In genomic region chr17:41971721-41972523, GRCh38 we compare ENCODE assay signal across 13 cellular contexts. TPM values are rescaled to one million over a fixed set of nuclear protein-coding genes. Genes with fewer than 3 reads are reported as not detected.
DNase-seq lines count a peak whose midpoint lies in the region; ATAC-seq and TF ChIP-seq lines count a peak whose summit lies in the region.
"Had no signal": no experiment of that assay in that cellular context is flagged by ENCODE, and none has a peak within 500 bp of the region (broad histone marks: within the 10 kb centered on the region; RNA-seq: fewer than 3 reads in every experiment).

No MANE protein-coding gene starts in this region.

- peaks cover 47% of the 10 kb centered on the region for H4K20me1 ChIP-seq in OCI-LY3 (ENCODE audit: insufficient read depth, low read length)

- no peak overlapping the region for H2AFZ ChIP-seq in OCI-LY3 (ENCODE audit: low read depth, low read length)

- no peaks in the 10 kb centered on the region for H3K27me3 Mint-ChIP-seq in CD4-positive, alpha-beta memory T cell
- H3K27me3 Mint-ChIP-seq in glutamatergic neuron (ENCODE audit: unreplicated experiment) = peaks cover 9% of the 10 kb centered on the region

- CTCF ChIA-PET in CD4-positive, alpha-beta memory T cell (lab: Charles Lee; ENCODE audit: partially characterized antibody) = interaction anchor here (1.0 to 1.3 kb wide), 2 partner anchors 9 to 48 kb away, joined by 3 read pairs; partner anchors contain the start of gene NKIRAS2

- POLR2A ChIA-PET in CD4-positive, alpha-beta memory T cell (lab: Charles Lee; ENCODE audit: partially characterized antibody) = interaction anchor here (0.8 to 0.9 kb wide), 2 partner anchors 54 to 250 kb away, joined by 3 to 4 read pairs; no protein-coding TSS in a partner anchor

- H3K9me3 Mint-ChIP-seq in CD4-positive, alpha-beta memory T cell = no peaks in the 10 kb centered on the region
- H3K9me3 Mint-ChIP-seq in glutamatergic neuron (ENCODE audit: unreplicated experiment) = peaks cover 7% of the 10 kb centered on the region

- H3K27ac Mint-ChIP-seq in CD4-positive, alpha-beta memory T cell = peak overlapping the region in 5 of 7 donors; percentile 10 to 61 (median 29)
- H3K27ac Mint-ChIP-seq in glutamatergic neuron (ENCODE audit: unreplicated experiment) = peak overlapping the region; percentile 50

- intact Hi-C loops in CD4-positive, alpha-beta memory T cell (cut with micrococcal nuclease) = no loop called here
- intact Hi-C loops in psoas muscle (cut with DNase I) = no loop called here
- intact Hi-C loops in upper lobe of right lung (cut with DNase I) = no loop called here

- H3K4me1 Mint-ChIP-seq in CD4-positive, alpha-beta memory T cell = peaks cover 16 to 40% (median 25%) of the 10 kb centered on the region in 4 donors
- H3K4me1 Mint-ChIP-seq in glutamatergic neuron (ENCODE audit: low read depth, unreplicated experiment) = peaks cover 2% of the 10 kb centered on the region

- H3K36me3 Mint-ChIP-seq in CD4-positive, alpha-beta memory T cell = peaks cover 20 to 57% of the 10 kb centered on the region in 2 donors
- H3K36me3 Mint-ChIP-seq in glutamatergic neuron (ENCODE audit: unreplicated experiment) = peaks cover 5% of the 10 kb centered on the region

- no peak for DNase-seq in CD4-positive, alpha-beta memory T cell
- no peak for DNase-seq in glutamatergic neuron
- DNase-seq in psoas muscle = peak in 1 of 2 donors; percentile 43
- no peak for DNase-seq in upper lobe of right lung
- DNase-seq in NCI-H446 (lab: John Stamatoyannopoulos, UW) = no peak
- DNase-seq in RPMI8226 = no peak
- DNase-seq in NCI-H146 treated with DMSO at 0.1 percent for 48 hours (lab: John Stamatoyannopoulos, UW; ENCODE audit: unreplicated experiment) = no peak
- DNase-seq: activated CD4-positive, alpha-beta T cell treated with anti-CD3 and anti-CD28 coated beads, Interleukin-2, amount 50 U/mL, for 4 hours; DMS79 treated with DMSO at 0.1 percent for 48 hours had no signal

- H3K27ac ChIP-seq in CD4-positive, alpha-beta memory T cell (ENCODE audit: low read depth, low read length) = no peak overlapping the region
- H3K27ac ChIP-seq in OCI-LY3 (ENCODE audit: low read length) = peak overlapping the region; percentile 70; the same call in 1 of the 2 replicates
- peak overlapping the region; percentile 80 for H3K27ac ChIP-seq in psoas muscle
- no peak overlapping the region for H3K27ac ChIP-seq in upper lobe of right lung
- H3K27ac ChIP-seq: neutrophil had no signal

- H3K4me3 ChIP-seq in CD4-positive, alpha-beta memory T cell (ENCODE audit: low read length in 2 of 2) = no peak overlapping the region
- H3K4me3 ChIP-seq in OCI-LY3 (ENCODE audit: low read length) (peak overlapping the region; percentile 39; the same call in 1 of the 2 replicates), psoas muscle (no peak overlapping the region), upper lobe of right lung (no peak overlapping the region)
- H3K4me3 ChIP-seq: smooth muscle cell had no signal

- H3K4me1 ChIP-seq in CD4-positive, alpha-beta memory T cell (ENCODE audit: insufficient read depth, low read length) = peaks cover 32% of the 10 kb centered on the region
- H3K4me1 ChIP-seq in OCI-LY3 (ENCODE audit: low read length) (peaks cover 57% of the 10 kb centered on the region), psoas muscle (peaks cover 37% of the 10 kb centered on the region), upper lobe of right lung (peaks cover 7% of the 10 kb centered on the region)

- no peak for ATAC-seq in psoas muscle
- ATAC-seq in upper lobe of right lung = no peak

- no peaks in the 10 kb centered on the region for H3K27me3 ChIP-seq in CD4-positive, alpha-beta memory T cell (ENCODE audit: insufficient read depth, low read length)
- no peaks in the 10 kb centered on the region for H3K27me3 ChIP-seq in OCI-LY3 (ENCODE audit: low read depth, low read length)
- H3K27me3 ChIP-seq in psoas muscle (ENCODE audit: insufficient read depth in 3 of 3, low read length in 2 of 3) = no peaks in the 10 kb centered on the region
- no peaks in the 10 kb centered on the region for H3K27me3 ChIP-seq in upper lobe of right lung
- H3K27me3 ChIP-seq: BE2C, neutrophil had no signal

- peak overlapping the region; percentile 59; the same call in 1 of the 2 replicates for H3K4me2 ChIP-seq in OCI-LY3 (ENCODE audit: low read length)
- H3K4me2 ChIP-seq: smooth muscle cell had no signal

- no peak overlapping the region for H3K9ac ChIP-seq in OCI-LY3 (ENCODE audit: low read length)

- peak overlapping the region in 1 of 8 donors; percentile 56 for H3K4me3 Mint-ChIP-seq in CD4-positive, alpha-beta memory T cell
- no peak overlapping the region for H3K4me3 Mint-ChIP-seq in glutamatergic neuron (ENCODE audit: unreplicated experiment)

- peaks cover 42% of the 10 kb centered on the region for H3K36me3 ChIP-seq in CD4-positive, alpha-beta memory T cell (ENCODE audit: insufficient read depth, low read length)
- peaks cover 77% of the 10 kb centered on the region for H3K36me3 ChIP-seq in OCI-LY3 (replicated peaks; ENCODE audit: low read depth, low read length)
- peaks cover 4 to 69% of the 10 kb centered on the region in 2 donors for H3K36me3 ChIP-seq in psoas muscle (ENCODE audit: insufficient read depth in 1 of 2, low read depth in 1 of 2)
- peaks cover 68% of the 10 kb centered on the region for H3K36me3 ChIP-seq in upper lobe of right lung

- H3K9me3 ChIP-seq in CD4-positive, alpha-beta memory T cell (ENCODE audit: control insufficient read depth in 1 of 2, low read length in 2 of 2) = no peaks in the 10 kb centered on the region
- H3K9me3 ChIP-seq in OCI-LY3 (ENCODE audit: insufficient read depth, low read length) (no peaks in the 10 kb centered on the region), psoas muscle (no peaks in the 10 kb centered on the region), upper lobe of right lung (no peaks in the 10 kb centered on the region)
- H3K9me3 ChIP-seq: BE2C, neutrophil had no signal

- 77 to 82% (median 81%) methylated on average over 17 to 18 of the region's 18 CpGs for WGBS in psoas muscle, 3 donors

- peaks cover 89% of the 10 kb centered on the region for H3K79me2 ChIP-seq in OCI-LY3 (ENCODE audit: low read length)

- no peak for TF ChIP-seq CTCF in OCI-LY3 (IDR thresholded peaks at IDR 0.05; ENCODE audit: low read depth, low read length)
- no peak for TF ChIP-seq CTCF in glutamatergic neuron (IDR thresholded peaks at IDR 0.05; ENCODE audit: partially characterized antibody, unreplicated experiment)
- TF ChIP-seq CTCF in psoas muscle (IDR thresholded peaks at IDR 0.05) = no peak
- TF ChIP-seq CTCF in upper lobe of right lung (IDR thresholded peaks at IDR 0.05) = no peak

RNA-seq across cellular contexts. Expression of gene CNP, which starts 5.3 kb away (rescaled TPM):
- total RNA-seq in CD4-positive, alpha-beta memory T cell = 10 to 100 TPM; 31.0 to 36.9 TPM
- 10 to 100 TPM; 23.6 to 35.7 TPM for polyA plus RNA-seq in CD4-positive, alpha-beta memory T cell
- total RNA-seq in glutamatergic neuron (ENCODE audit: unreplicated experiment) (51.5 TPM), psoas muscle (10 to 100 TPM; 21.0 to 26.8 (median 22.9) TPM), upper lobe of right lung (51.1 TPM)
- polyA plus RNA-seq in psoas muscle = 10 to 100 TPM; 17.6 to 22.6 (median 21.2) TPM

RNA-seq across cellular contexts. Expression of gene ODAD4, which starts 41.5 kb away (rescaled TPM):
- total RNA-seq in CD4-positive, alpha-beta memory T cell = under 1 TPM in 1 of 2 experiments, not detected in 1; 0.20 TPM
- polyA plus RNA-seq in CD4-positive, alpha-beta memory T cell = under 1 TPM in 1 of 2 donors, not detected in 1; 0.11 TPM
- total RNA-seq in glutamatergic neuron (ENCODE audit: unreplicated experiment) (3.4 TPM), psoas muscle (under 1 TPM in 2 of 4 donors, not detected in 2; 0.17 to 0.32 TPM), upper lobe of right lung (1.0 TPM)
- polyA plus RNA-seq in psoas muscle = under 1 TPM; 0.31 to 0.99 (median 0.63) TPM

RNA-seq across cellular contexts. Expression of gene DNAJC7, which starts 45.3 kb away (rescaled TPM):
- 100 to 1,000 TPM; 106 to 112 TPM for total RNA-seq in CD4-positive, alpha-beta memory T cell
- 10 to 100 TPM; 45.2 to 67.2 TPM for polyA plus RNA-seq in CD4-positive, alpha-beta memory T cell
- 124 TPM for total RNA-seq in glutamatergic neuron (ENCODE audit: unreplicated experiment)
- total RNA-seq in psoas muscle = 100 to 1,000 TPM in 1 of 4 donors, 10 to 100 TPM in 3; 66.3 to 102 (median 76.9) TPM
- 100 to 1,000 TPM in 1 of 3 donors, 10 to 100 TPM in 2; 85.4 to 142 (median 93.3) TPM for polyA plus RNA-seq in psoas muscle
- total RNA-seq in upper lobe of right lung = 75.9 TPM

RNA-seq across cellular contexts. Expression of gene NKIRAS2, which starts 48.0 kb away (rescaled TPM):
- 10 to 100 TPM; 19.7 TPM for total RNA-seq in CD4-positive, alpha-beta memory T cell
- polyA plus RNA-seq in CD4-positive, alpha-beta memory T cell = 10 to 100 TPM; 22.0 to 28.8 TPM
- total RNA-seq in glutamatergic neuron (ENCODE audit: unreplicated experiment) (88.8 TPM), psoas muscle (10 to 100 TPM; 35.0 to 46.8 (median 39.4) TPM), upper lobe of right lung (28.8 TPM)
- 10 to 100 TPM; 41.5 to 81.1 (median 43.1) TPM for polyA plus RNA-seq in psoas muscle

RNA-seq across cellular contexts. Expression of gene ACLY, which starts 53.2 kb away (rescaled TPM):
- total RNA-seq in CD4-positive, alpha-beta memory T cell = 10 to 100 TPM; 84.4 to 88.5 TPM
- 10 to 100 TPM; 58.7 to 72.1 TPM for polyA plus RNA-seq in CD4-positive, alpha-beta memory T cell
- 625 TPM for total RNA-seq in glutamatergic neuron (ENCODE audit: unreplicated experiment)
- 10 to 100 TPM; 18.6 to 24.1 (median 21.5) TPM for total RNA-seq in psoas muscle
- 10 to 100 TPM; 10.5 to 20.5 (median 17.9) TPM for polyA plus RNA-seq in psoas muscle
- 112 TPM for total RNA-seq in upper lobe of right lung

Comparison
In these comparisons a context has a peak if more than half of its experiments do, and no peak if none do; other contexts are left out.
1. H3K27ac ChIP-seq: peak in OCI-LY3 (single experiment) and psoas muscle (single experiment); none in CD4-positive, alpha-beta memory T cell (single experiment) and upper lobe of right lung (single experiment).